1 cellular context compared by ENCODE assay signal in genomic region chr7:53238021-53238605, GRCh38.
TF ChIP-seq lines count a peak whose summit lies in the region.

No MANE protein-coding gene starts in this region.

TF ChIP-seq in H1, 55 proteins besides CTCF, POLR2A, EP300 and RAD21:
- TF ChIP-seq BCL11A (IDR thresholded peaks at IDR 0.05; ENCODE audit: low read depth in 2 of 2, low read length in 2 of 2) (no peak), JUN (IDR thresholded peaks at IDR 0.05; ENCODE audit: low read depth, low read length) (no peak), TCF12 (IDR thresholded peaks at IDR 0.05; ENCODE audit: low read depth, low read length) (no peak), MAFK (IDR thresholded peaks at IDR 0.05; ENCODE audit: low read depth, low read length) (no peak), KDM1A (IDR thresholded peaks at IDR 0.05; ENCODE audit: borderline replicate concordance, low read length) (no peak), RNF2 (IDR thresholded peaks at IDR 0.05; ENCODE audit: borderline replicate concordance, low read depth, low read length, missing control alignments, poor library complexity, severe bottlenecking) (no peak), NANOG (IDR thresholded peaks at IDR 0.05; ENCODE audit: insufficient read depth, low read depth, low read length, poor library complexity, severe bottlenecking) (no peak), CBX5 (IDR thresholded peaks at IDR 0.05; ENCODE audit: low read depth, low read length) (no peak), CEBPB (IDR thresholded peaks at IDR 0.05; ENCODE audit: low read depth, low read length) (no peak), BRCA1 (IDR thresholded peaks at IDR 0.05; ENCODE audit: low read depth, low read length) (no peak), SAP30 (IDR thresholded peaks at IDR 0.05; ENCODE audit: insufficient read depth, insufficient replicate concordance, low read length) (no peak), YY1 (IDR thresholded peaks at IDR 0.05; ENCODE audit: low read depth, low read length) (no peak), EZH2 (IDR thresholded peaks at IDR 0.05; ENCODE audit: low read depth, low read length, severe bottlenecking) (no peak), CTBP2 (IDR thresholded peaks at IDR 0.05; ENCODE audit: borderline replicate concordance, insufficient read depth, insufficient read length, low read length) (no peak)
- TF ChIP-seq, protein P1, sequence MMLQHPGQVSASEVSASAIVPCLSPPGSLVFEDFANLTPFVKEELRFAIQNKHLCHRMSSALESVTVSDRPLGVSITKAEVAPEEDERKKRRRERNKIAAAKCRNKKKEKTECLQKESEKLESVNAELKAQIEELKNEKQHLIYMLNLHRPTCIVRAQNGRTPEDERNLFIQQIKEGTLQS (IDR thresholded peaks at IDR 0.05; ENCODE audit: insufficient read depth, low read depth, low read length): no peak
